7 cellular contexts compared by ENCODE assay signal in the genomic region with DNA sequence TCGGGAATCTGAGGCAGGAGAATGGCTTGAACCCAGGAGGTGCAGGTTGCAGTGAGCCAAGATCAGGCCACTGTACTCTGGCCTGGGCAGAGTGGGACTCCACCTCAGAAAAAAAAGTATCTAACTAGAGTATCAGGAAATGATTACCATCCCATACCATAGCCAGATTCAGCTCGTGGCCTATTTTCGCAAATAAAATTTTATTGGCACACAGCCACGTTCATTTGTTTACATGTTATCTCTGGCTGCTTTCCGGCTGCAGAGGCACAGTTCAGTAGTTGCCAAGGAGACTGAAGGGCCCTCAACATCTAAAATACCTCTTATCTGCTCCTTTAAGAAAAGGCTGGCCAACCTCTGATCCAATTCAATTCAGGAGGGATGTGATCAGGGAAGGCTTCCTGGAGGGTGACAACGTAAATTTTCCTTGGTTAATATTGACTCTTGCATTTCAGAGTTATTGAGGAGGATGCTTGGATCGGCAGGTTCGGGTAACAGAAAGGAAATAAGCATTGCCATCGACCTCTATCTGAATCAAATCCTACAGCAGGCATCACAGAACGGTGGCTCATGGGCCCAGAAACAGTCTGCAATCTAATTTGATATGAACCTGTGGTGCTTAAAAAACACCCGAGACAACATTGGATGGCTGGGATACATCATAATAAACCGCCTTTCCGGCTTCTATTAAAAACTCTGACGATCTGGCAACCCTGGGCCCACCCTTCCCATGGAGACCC.
DNase-seq lines count a peak whose midpoint lies in the region; ATAC-seq and TF ChIP-seq lines count a peak whose summit lies in the region.

No MANE protein-coding gene starts in this region.

- CTCF ChIA-PET in IMR-90 (lab: Yijun Ruan, JAX): no interaction called here

- H3K23ac ChIP-seq in IMR-90 (ENCODE audit: low read depth, low read length): no peak overlapping the region

- no peak overlapping the region for H3K9ac ChIP-seq in IMR-90 (ENCODE audit: low read depth, low read length)
- H3K9ac ChIP-seq in rectal smooth muscle tissue (ENCODE audit: low read length): no peak overlapping the region

- H3K56ac ChIP-seq in IMR-90 (ENCODE audit: extremely low read depth, insufficient read depth, low read length): no peak overlapping the region

- H4K20me1 ChIP-seq in IMR-90 (ENCODE audit: insufficient read depth, low read length): peaks cover 15% of the 10 kb centered on the region

- in situ Hi-C loops in IMR-90 (cut with MboI; ENCODE audit: low sequenced_read_pairs): no loop called here

- dilution Hi-C loops in IMR-90 (cut with HindIII; ENCODE audit: low sequenced_read_pairs, unreplicated experiment): no loop called here

- no peak overlapping the region for H3K4me2 ChIP-seq in IMR-90 (ENCODE audit: low read depth, low read length)

- H4K91ac ChIP-seq in IMR-90 (ENCODE audit: insufficient read depth, low read depth, low read length): no peak overlapping the region

- peaks cover 11% of the 10 kb centered on the region for H3K9me1 ChIP-seq in IMR-90 (ENCODE audit: insufficient read depth, low read length)

- ATAC-seq in IMR-90 (ENCODE audit: low read depth): peak; percentile 25
- no peak for ATAC-seq in HG03175 (IDR thresholded peaks at IDR 0.05; ENCODE audit: unreplicated experiment)

- TF ChIP-seq POLR2A in IMR-90 (IDR thresholded peaks at IDR 0.05; ENCODE audit: low read depth, low read length) (no peak), erythroblast (IDR thresholded peaks at IDR 0.05; ENCODE audit: low read length) (no peak)

- no peak for TF ChIP-seq RAD21 in IMR-90 (IDR thresholded peaks at IDR 0.05; ENCODE audit: low read length)

- no peak overlapping the region for H2BK5ac ChIP-seq in IMR-90 (ENCODE audit: low read depth, low read length, poor library complexity, severe bottlenecking)

- H4K5ac ChIP-seq in IMR-90 (ENCODE audit: low read depth, low read length): no peak overlapping the region

- TF ChIP-seq CTCF in IMR-90 (conservative IDR thresholded peaks at IDR 0.05; ENCODE audit: low read depth, low read length): no peak

- H3K4me3 ChIP-seq in IMR-90 (ENCODE audit: insufficient read depth, low read depth, low read length) (no peak overlapping the region), rectal smooth muscle tissue (ENCODE audit: low read length) (no peak overlapping the region)

- no peak overlapping the region for H2AK9ac ChIP-seq in IMR-90 (replicated peaks; ENCODE audit: low read depth, low read length, poor library complexity)

- intact Hi-C loops in IMR-90 (cut with micrococcal nuclease): loop anchor here (5.0 kb wide), 1 partner anchor 70 kb away; no protein-coding TSS in a partner anchor

- no TSS peak for BruUV-seq in IMR-90 (replicated peaks; lab: Mats Ljungman, UMichigan)

- H3K9me3 ChIP-seq in IMR-90 (ENCODE audit: control insufficient read depth, insufficient read depth, low read length): no peaks in the 10 kb centered on the region

- H2BK20ac ChIP-seq in IMR-90 (ENCODE audit: low read depth, low read length): no peak overlapping the region

- POLR2A ChIA-PET in IMR-90 (lab: Charles Lee; ENCODE audit: unreplicated experiment): no interaction called here

- no peak overlapping the region for H2BK120ac ChIP-seq in IMR-90 (ENCODE audit: low read depth, low read length)

- peaks cover 8% of the 10 kb centered on the region for H3K4me1 ChIP-seq in IMR-90 (ENCODE audit: control insufficient read depth, insufficient read depth, low read length)
- H3K4me1 ChIP-seq in rectal smooth muscle tissue (ENCODE audit: control insufficient read depth, insufficient read depth, low read length): peaks cover 30% of the 10 kb centered on the region

- peaks cover 23 to 37% of the 10 kb centered on the region in 2 experiments; a peak in 3 of 4 replicates for H3K79me1 ChIP-seq in IMR-90 (ENCODE audit: low read depth in 1 of 2, low read length in 2 of 2)

- no peak overlapping the region for H2AFZ ChIP-seq in IMR-90 (replicated peaks; ENCODE audit: low read length, poor library complexity)

- H3K27ac ChIP-seq in IMR-90 (ENCODE audit: insufficient read depth, low read length) (no peak overlapping the region), rectal smooth muscle tissue (ENCODE audit: low read depth, low read length) (peak overlapping the region; percentile 84)

- no peak overlapping the region for H3K18ac ChIP-seq in IMR-90 (ENCODE audit: low read depth, low read length)

- no peak overlapping the region for H2BK15ac ChIP-seq in IMR-90 (ENCODE audit: low read depth, low read length)

- no peak overlapping the region for H3K14ac ChIP-seq in IMR-90 (replicated peaks; ENCODE audit: low read depth, low read length)

- H3K27me3 ChIP-seq in IMR-90 (ENCODE audit: control insufficient read depth, insufficient read depth, low read length) (no peaks in the 10 kb centered on the region), rectal smooth muscle tissue (ENCODE audit: control insufficient read depth, insufficient read depth, low read length) (no peaks in the 10 kb centered on the region)

- H2AK5ac ChIP-seq in IMR-90 (ENCODE audit: low read depth, low read length): no peak overlapping the region

- peak; percentile 52 for DNase-seq in IMR-90
- DNase-seq in NCI-H748 (lab: John Stamatoyannopoulos, UW; ENCODE audit: unreplicated experiment): peak; percentile 88
- DNase-seq in erythroblast (lab: John Stamatoyannopoulos, UW): peak; percentile 35 to 71
- no peak for DNase-seq in MV-4-11 (lab: John Stamatoyannopoulos, UW)
- DNase-seq in GM19238 (ENCODE audit: insufficient read length, low spot score): no peak

- H4K8ac ChIP-seq in IMR-90 (ENCODE audit: low read depth in 2 of 2, low read length in 2 of 2): no peak overlapping the region

- H3K36me3 ChIP-seq in IMR-90 (ENCODE audit: control insufficient read depth, insufficient read depth, low read length) (no peaks in the 10 kb centered on the region), rectal smooth muscle tissue (ENCODE audit: control insufficient read depth, insufficient read depth, low read length) (no peaks in the 10 kb centered on the region)

- 70% methylated on average over 2 of the region's 14 CpGs; no CpG with 5 or more reads in 1 of the 2 experiments for WGBS in IMR-90 (ENCODE audit: extremely low coverage in 2 of 2, insufficient read length in 1 of 2), 2 experiments

- no peak overlapping the region for H3K4ac ChIP-seq in IMR-90 (ENCODE audit: low read depth, low read length)

TF ChIP-seq in IMR-90, 13 proteins besides CTCF, POLR2A, EP300 and RAD21:
- TF ChIP-seq CEBPB (IDR thresholded peaks at IDR 0.05; ENCODE audit: low read depth, low read length) (no peak), ELK1 (IDR thresholded peaks at IDR 0.05; ENCODE audit: borderline replicate concordance, low read depth, low read length) (no peak), MXI1 (IDR thresholded peaks at IDR 0.05; ENCODE audit: borderline replicate concordance, low read depth, low read length) (no peak)
TF ChIP-seq in IMR-90: peak in this region for 0.

Comparison
In these comparisons a context has a peak if more than half of its experiments do, and no peak if none do; other contexts are left out.
1. DNase-seq: peak in IMR-90 (single experiment), NCI-H748 (single experiment) and erythroblast (2 of 2); none in MV-4-11 (single experiment) and GM19238 (single experiment).